18 cellular contexts compared by ENCODE assay signal in genomic region chr3:32861681-32862080, GRCh38. TPM values are rescaled to one million over a fixed set of nuclear protein-coding genes. Genes with fewer than 3 reads are reported as not detected.
A peak's percentile ranks its signal among the peaks of the same experiment; 100 is the strongest.
DNase-seq lines count a peak whose midpoint lies in the region; ATAC-seq and TF ChIP-seq lines count a peak whose summit lies in the region.
"Had no signal": no experiment of that assay in that cellular context is flagged by ENCODE, and none has a peak within 500 bp of the region (broad histone marks: within the 10 kb centered on the region; RNA-seq: fewer than 3 reads in every experiment).

No MANE protein-coding gene starts in this region.

- H3K23me2 ChIP-seq in H9 (ENCODE audit: insufficient read length, low read depth, low read length, poor library complexity, severe bottlenecking) = no peaks in the 10 kb centered on the region

- H2AK5ac ChIP-seq in H9 (ENCODE audit: insufficient read length, low read length) = no peak overlapping the region

- H4K8ac ChIP-seq in H9 (replicated peaks; ENCODE audit: insufficient read length, low read depth, low read length) = no peak overlapping the region

- no peak overlapping the region for H2AFZ ChIP-seq in H9 (ENCODE audit: low read length)

- H3K4me3 Mint-ChIP-seq in H9 (peak overlapping the region in 1 of 2 experiments; percentile 38; a peak in 1 of 5 replicates), WTC11 (peak overlapping the region; percentile 32; the same call in 1 of the 2 replicates), neural crest cell (peak overlapping the region; percentile 62), type B pancreatic cell (no peak overlapping the region)
- H3K4me3 Mint-ChIP-seq: CD4-positive, CD25-positive, alpha-beta regulatory T cell had no signal

- no peak overlapping the region for H2BK12ac ChIP-seq in H9 (ENCODE audit: insufficient read length, low read depth, low read length)

- H3K4me1 ChIP-seq in H9 (ENCODE audit: insufficient read depth, low read length) = peaks cover 48% of the 10 kb centered on the region
- H3K4me1 ChIP-seq in lower lobe of right lung = peaks cover 6% of the 10 kb centered on the region
- H3K4me1 ChIP-seq: BE2C, HAP-1 had no signal

- H3K27me3 Mint-ChIP-seq in H9 (ENCODE audit: low read depth) (no peaks in the 10 kb centered on the region; the same call in 1 of the 2 replicates), WTC11 (ENCODE audit: low read depth) (no peaks in the 10 kb centered on the region), neural crest cell (ENCODE audit: low read depth) (no peaks in the 10 kb centered on the region), type B pancreatic cell (no peaks in the 10 kb centered on the region)

- no peaks in the 10 kb centered on the region for H3K79me1 ChIP-seq in H9 (ENCODE audit: insufficient read depth, low read depth, low read length, poor library complexity, severe bottlenecking)

- no peak overlapping the region for H3T11ph ChIP-seq in H9 (ENCODE audit: low read length)

- POLR2A ChIA-PET in WTC11 (lab: Charles Lee) = no interaction called here

- no peak overlapping the region for H2BK15ac ChIP-seq in H9 (ENCODE audit: low read depth, low read length)

- H3K27ac Mint-ChIP-seq in H9 = peak overlapping the region in 2 of 3 experiments; percentile 91 to 95; a peak in 6 of 7 replicates
- peak overlapping the region; percentile 94 for H3K27ac Mint-ChIP-seq in WTC11
- H3K27ac Mint-ChIP-seq in neural crest cell (ENCODE audit: unreplicated experiment) = peak overlapping the region; percentile 58
- peak overlapping the region; percentile 41 for H3K27ac Mint-ChIP-seq in type B pancreatic cell
- H3K27ac Mint-ChIP-seq: CD4-positive, CD25-positive, alpha-beta regulatory T cell had no signal

- H3K4me2 ChIP-seq in H9 (ENCODE audit: insufficient read depth, insufficient read length, low read length) = no peak overlapping the region

- no peak overlapping the region for H2BK5ac ChIP-seq in H9 (ENCODE audit: insufficient read length, low read length)

- no peak overlapping the region for H2BK120ac ChIP-seq in H9 (ENCODE audit: low read depth, low read length, poor library complexity, severe bottlenecking)

- no peak overlapping the region for H3K27ac ChIP-seq in H9 (ENCODE audit: insufficient read length, low read depth, low read length)
- no peak overlapping the region for H3K27ac ChIP-seq in lower lobe of right lung
- H3K27ac ChIP-seq: HL-60 had no signal

- CTCF ChIA-PET in WTC11 (lab: Charles Lee) = no interaction called here

- peaks cover 5 to 44% (median 28%) of the 10 kb centered on the region in 3 experiments; a peak in 5 of 7 replicates for H3K36me3 Mint-ChIP-seq in H9 (ENCODE audit: insufficient read depth in 1 of 3, low read depth in 3 of 3)
- H3K36me3 Mint-ChIP-seq in WTC11 = no peaks in the 10 kb centered on the region; the same call in 1 of the 2 replicates
- H3K36me3 Mint-ChIP-seq in neural crest cell (ENCODE audit: low read depth) = no peaks in the 10 kb centered on the region
- peaks cover 6% of the 10 kb centered on the region for H3K36me3 Mint-ChIP-seq in type B pancreatic cell
- H3K36me3 Mint-ChIP-seq: CD4-positive, CD25-positive, alpha-beta regulatory T cell had no signal

- H3K23ac ChIP-seq in H9 (ENCODE audit: insufficient read length, low read depth, low read length) = no peak overlapping the region

- H3K14ac ChIP-seq in H9 (ENCODE audit: insufficient read depth, low read length) = no peak overlapping the region

- H3K18ac ChIP-seq in H9 (ENCODE audit: insufficient read length, low read depth, low read length) = no peak overlapping the region

- H3K27me3 ChIP-seq in H9 (ENCODE audit: insufficient read depth, low read length) (no peaks in the 10 kb centered on the region), lower lobe of right lung (ENCODE audit: low read depth) (no peaks in the 10 kb centered on the region)
- H3K27me3 ChIP-seq: BE2C had no signal

- TF ChIP-seq CTCF in H9 (conservative IDR thresholded peaks at IDR 0.05) (no peak), WTC11 (IDR thresholded peaks at IDR 0.05) (no peak), neural crest cell (conservative IDR thresholded peaks at IDR 0.05) (no peak), type B pancreatic cell (conservative IDR thresholded peaks at IDR 0.05) (no peak), lower lobe of right lung (IDR thresholded peaks at IDR 0.05) (no peak)

- no peak overlapping the region for H3K4me3 ChIP-seq in lower lobe of right lung
- H3K4me3 ChIP-seq: HAP-1, K562 had no signal

- no peak overlapping the region for H4K91ac ChIP-seq in H9 (ENCODE audit: insufficient read length, low read depth, low read length)

- H3K9me3 ChIP-seq in H9 (ENCODE audit: control insufficient read depth, low read depth, low read length) = no peaks in the 10 kb centered on the region
- H3K9me3 ChIP-seq in lower lobe of right lung = no peaks in the 10 kb centered on the region
- H3K9me3 ChIP-seq: BE2C, Caco-2, HAP-1 had no signal

- intact Hi-C loops in lower lobe of right lung (cut with DNase I) = no loop called here

- H3K9ac ChIP-seq in H9 (ENCODE audit: extremely low read depth, insufficient read length, low read length) = no peak overlapping the region

- peaks cover 2% of the 10 kb centered on the region for H4K20me1 ChIP-seq in H9 (ENCODE audit: control insufficient read depth, insufficient read depth, insufficient read length)

- no peak overlapping the region for H4K5ac ChIP-seq in H9 (ENCODE audit: insufficient read length, low read depth, low read length)

- no peak overlapping the region for H3K56ac ChIP-seq in H9 (ENCODE audit: insufficient read length, low read depth, low read length)

- DNase-seq in H9 (no peak), WTC11 (ENCODE audit: low spot score) (no peak), neural crest cell (ENCODE audit: low read depth, low spot score) (no peak), type B pancreatic cell (ENCODE audit: extremely low spot score, unreplicated experiment) (no peak), lower lobe of right lung (no peak), left lobe of liver (ENCODE audit: low spot score) (no peak)
- DNase-seq: ACHN; BE2C; C1 segment of cervical spinal cord; Caco-2; CD4-positive, CD25-positive, alpha-beta regulatory T cell; GDM1; IMR-90 had no signal

- H2BK20ac ChIP-seq in H9 (ENCODE audit: low read depth, low read length, poor library complexity, severe bottlenecking) = no peak overlapping the region

- H3K36me3 ChIP-seq in lower lobe of right lung = no peaks in the 10 kb centered on the region
- H3K36me3 ChIP-seq: BE2C, HAP-1 had no signal

- peaks cover 90% of the 10 kb centered on the region for H3K79me2 ChIP-seq in H9 (ENCODE audit: insufficient read depth, low read length)

- ATAC-seq in WTC11 = no peak
- no peak for ATAC-seq in lower lobe of right lung
- no peak for ATAC-seq in left lobe of liver
- ATAC-seq in HG03175 (IDR thresholded peaks at IDR 0.05; ENCODE audit: unreplicated experiment) = no peak
- ATAC-seq: K562 had no signal

- H3K4me1 Mint-ChIP-seq in H9 (peaks cover 87 to 95% of the 10 kb centered on the region in 2 experiments), WTC11 (peaks cover 94% of the 10 kb centered on the region), neural crest cell (peaks cover 85% of the 10 kb centered on the region), type B pancreatic cell (ENCODE audit: unreplicated experiment) (peaks cover 65% of the 10 kb centered on the region)

- no CpG with 5 or more reads among the region's 5 CpGs for WGBS in H9 (ENCODE audit: extremely low coverage, insufficient read length, low lambda C conversion rate)

- H3K9me3 Mint-ChIP-seq in H9 (no peaks in the 10 kb centered on the region), WTC11 (no peaks in the 10 kb centered on the region), neural crest cell (no peaks in the 10 kb centered on the region), type B pancreatic cell (no peaks in the 10 kb centered on the region)

- H3K4ac ChIP-seq in H9 (ENCODE audit: low read depth, low read length) = no peak overlapping the region

TF ChIP-seq in WTC11, 78 proteins besides CTCF, POLR2A, EP300 and RAD21 (continues in another document):
- TF ChIP-seq, protein P1, sequence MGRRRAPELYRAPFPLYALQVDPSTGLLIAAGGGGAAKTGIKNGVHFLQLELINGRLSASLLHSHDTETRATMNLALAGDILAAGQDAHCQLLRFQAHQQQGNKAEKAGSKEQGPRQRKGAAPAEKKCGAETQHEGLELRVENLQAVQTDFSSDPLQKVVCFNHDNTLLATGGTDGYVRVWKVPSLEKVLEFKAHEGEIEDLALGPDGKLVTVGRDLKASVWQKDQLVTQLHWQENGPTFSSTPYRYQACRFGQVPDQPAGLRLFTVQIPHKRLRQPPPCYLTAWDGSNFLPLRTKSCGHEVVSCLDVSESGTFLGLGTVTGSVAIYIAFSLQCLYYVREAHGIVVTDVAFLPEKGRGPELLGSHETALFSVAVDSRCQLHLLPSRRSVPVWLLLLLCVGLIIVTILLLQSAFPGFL (CRISPR knock-in tag; IDR thresholded peaks at IDR 0.05; ENCODE audit: borderline replicate concordance) = no peak
- TF ChIP-seq TCF7 (CRISPR knock-in tag; IDR thresholded peaks at IDR 0.05; ENCODE audit: low read depth) (no peak), NR3C1 (CRISPR knock-in tag; conservative IDR thresholded peaks at IDR 0.05; ENCODE audit: low read depth) (no peak), CREB1 (CRISPR knock-in tag; IDR thresholded peaks at IDR 0.05) (no peak), ZBTB21 (CRISPR knock-in tag; IDR thresholded peaks at IDR 0.05; ENCODE audit: borderline replicate concordance) (no peak), ZNF232 (CRISPR knock-in tag; IDR thresholded peaks at IDR 0.05) (no peak), TEAD1 (CRISPR knock-in tag; IDR thresholded peaks at IDR 0.05) (no peak), EMX1 (CRISPR knock-in tag; IDR thresholded peaks at IDR 0.05) (no peak), ZNF671 (CRISPR knock-in tag; IDR thresholded peaks at IDR 0.05) (no peak)
- TF ChIP-seq, protein P2, sequence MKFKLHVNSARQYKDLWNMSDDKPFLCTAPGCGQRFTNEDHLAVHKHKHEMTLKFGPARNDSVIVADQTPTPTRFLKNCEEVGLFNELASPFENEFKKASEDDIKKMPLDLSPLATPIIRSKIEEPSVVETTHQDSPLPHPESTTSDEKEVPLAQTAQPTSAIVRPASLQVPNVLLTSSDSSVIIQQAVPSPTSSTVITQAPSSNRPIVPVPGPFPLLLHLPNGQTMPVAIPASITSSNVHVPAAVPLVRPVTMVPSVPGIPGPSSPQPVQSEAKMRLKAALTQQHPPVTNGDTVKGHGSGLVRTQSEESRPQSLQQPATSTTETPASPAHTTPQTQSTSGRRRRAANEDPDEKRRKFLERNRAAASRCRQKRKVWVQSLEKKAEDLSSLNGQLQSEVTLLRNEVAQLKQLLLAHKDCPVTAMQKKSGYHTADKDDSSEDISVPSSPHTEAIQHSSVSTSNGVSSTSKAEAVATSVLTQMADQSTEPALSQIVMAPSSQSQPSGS (CRISPR knock-in tag; IDR thresholded peaks at IDR 0.05; ENCODE audit: borderline replicate concordance, low read depth) = no peak

RNA-seq across cellular contexts. Expression of gene TRIM71, which starts 43.9 kb away (rescaled TPM):
- total RNA-seq in H9 (2021) (364 and 376 TPM in 2 replicates), WTC11 (2021) (237 to 274 TPM (median 238 TPM) in 3 replicates), neural crest cell (92.4 and 95.2 TPM in 2 replicates), type B pancreatic cell (ENCODE audit: low replicate concordance) (11.2 and 26.5 TPM in 2 replicates), lower lobe of right lung (2.5 TPM), left lobe of liver (0.25 TPM)
- total RNA-seq: HT1080, IMR-90 had no signal

Comparison
In these comparisons a context has a peak if more than half of its experiments do, and no peak if none do; other contexts are left out.
1. H3K27ac Mint-ChIP-seq: peak in every context shown above with its lines; median percentile 94 in WTC11; 93 in H9; 58 in neural crest cell; 41 in type B pancreatic cell.